Comparison of ENCODE assay signal across 8 cellular contexts in the genomic region with DNA sequence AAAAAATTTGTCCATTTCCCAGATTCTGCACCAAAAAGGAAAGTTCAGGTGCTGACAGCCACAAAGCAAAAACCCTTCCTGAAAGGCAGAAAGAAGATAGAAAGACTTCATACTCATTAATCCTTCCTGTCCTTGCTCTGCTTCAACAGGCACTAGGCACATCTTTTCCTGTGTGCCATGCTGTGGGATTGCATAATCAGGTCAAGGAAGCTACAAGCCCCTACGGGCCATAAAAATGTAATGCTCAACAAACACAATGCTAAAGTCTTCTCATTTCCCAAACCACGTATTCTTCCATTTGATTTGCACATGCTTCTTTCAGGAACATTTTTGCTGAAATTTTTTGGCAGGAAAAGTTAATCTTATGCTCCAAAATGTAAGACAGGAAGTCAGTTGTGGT.
DNase-seq lines count a peak whose midpoint lies in the region; TF ChIP-seq lines count a peak whose summit lies in the region.
"Not testable (repeated sequence)": the region's sequence is repeated elsewhere in the genome, so short reads cannot be mapped to it uniquely, and the experiment has no call there.

No MANE protein-coding gene starts in this region.

- H3K27me3 Mint-ChIP-seq in MCF 10A (ENCODE audit: insufficient read depth, unreplicated experiment), result not testable (repeated sequence)

- H3K9me3 Mint-ChIP-seq in MCF 10A (ENCODE audit: unreplicated experiment), result not testable (repeated sequence)

- BruUV-seq in MCF 10A (replicated peaks; lab: Mats Ljungman, UMichigan), result not testable (repeated sequence)

- POLR2A ChIA-PET in MCF 10A (lab: Yijun Ruan, JAX), result not testable (repeated sequence)

- not testable (repeated sequence) for H3K27ac Mint-ChIP-seq in MCF 10A (ENCODE audit: low read depth, unreplicated experiment)

- intact Hi-C loops in MCF 10A (cut with micrococcal nuclease), result loop anchor here (10.0 kb wide), 1 partner anchor 347 kb away; no protein-coding TSS in a partner anchor

- H3K36me3 Mint-ChIP-seq in MCF 10A (ENCODE audit: insufficient read depth, unreplicated experiment), result not testable (repeated sequence)

- not testable (repeated sequence) for H3K4me3 ChIP-seq in AG10803 (ENCODE audit: low read length); NB4 (ENCODE audit: low read depth, low read length); epithelial cell of esophagus (ENCODE audit: low read length); fibroblast of pulmonary artery (replicated peaks; ENCODE audit: low read depth, low read length)

- DNase-seq in AG10803 (ENCODE audit: low read depth) (peak; percentile 22), GF-D8 (lab: John Stamatoyannopoulos, UW) (peak; percentile 21), LHCN-M2 (ENCODE audit: low read depth) (peak; percentile 3), NB4 (ENCODE audit: low read depth) (peak; percentile 51), MCF 10A (ENCODE audit: unreplicated experiment) (peak; percentile 39), epithelial cell of esophagus (ENCODE audit: low read depth) (peak; percentile 59), fibroblast of pulmonary artery (ENCODE audit: low read depth) (peak; percentile 29), renal cortical epithelial cell (ENCODE audit: low read depth) (peak; percentile 25)

- not testable (repeated sequence) for TF ChIP-seq POLR2A in NB4 (IDR thresholded peaks at IDR 0.05; ENCODE audit: extremely low read depth, insufficient read length)

- CTCF ChIA-PET in MCF 10A (lab: Yijun Ruan, JAX), result interaction anchor here (0.7 kb wide), 1 partner anchor 788 kb away, joined by 3 read pairs; no protein-coding TSS in a partner anchor

- not testable (repeated sequence) for TF ChIP-seq CTCF in AG10803 (conservative IDR thresholded peaks at IDR 0.05; ENCODE audit: low read length); NB4 (IDR thresholded peaks at IDR 0.05; ENCODE audit: low read depth, low read length); MCF 10A (IDR thresholded peaks at IDR 0.05; ENCODE audit: unreplicated experiment); fibroblast of pulmonary artery (IDR thresholded peaks at IDR 0.05; ENCODE audit: low read length, missing control alignments)
- peak; percentile 6 for TF ChIP-seq CTCF in epithelial cell of esophagus (IDR thresholded peaks at IDR 0.05; ENCODE audit: insufficient read depth, low read depth, low read length, missing control alignments)

- H3K4me3 Mint-ChIP-seq in MCF 10A (ENCODE audit: unreplicated experiment), result not testable (repeated sequence)

- H3K4me1 Mint-ChIP-seq in MCF 10A (ENCODE audit: insufficient read depth, unreplicated experiment), result not testable (repeated sequence)

Comparison
In these comparisons a context has a peak if more than half of its experiments do, and no peak if none do; other contexts are left out.
1. DNase-seq: peak in every context shown above with its lines; median percentile 59 in epithelial cell of esophagus; 51 in NB4; 39 in MCF 10A; 29 in fibroblast of pulmonary artery; 25 in renal cortical epithelial cell; 22 in AG10803; 21 in GF-D8; 3 in LHCN-M2.